In the genomic region with DNA sequence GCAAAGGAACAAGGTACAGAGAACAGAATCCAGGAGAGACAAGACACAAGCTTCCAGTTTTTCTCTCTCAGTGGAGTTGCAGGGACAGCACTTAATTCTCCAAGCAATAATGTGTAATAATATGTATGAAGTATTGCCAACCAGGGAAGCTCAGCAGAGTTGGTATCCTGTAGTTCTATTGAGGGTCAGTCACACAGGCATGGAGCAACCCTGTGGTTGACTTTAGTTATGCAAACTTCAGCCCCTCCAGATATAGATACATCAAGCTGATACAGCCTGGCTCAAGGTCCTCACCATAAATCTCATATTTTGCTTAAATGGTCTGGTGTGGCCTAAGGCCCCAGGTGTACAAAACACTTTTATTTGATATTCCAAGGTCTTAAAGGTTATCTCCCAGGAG, we compare ENCODE assay signal across 30 cellular contexts.
"Had no signal": no experiment of that assay in that cellular context is flagged by ENCODE, and none has a peak within 500 bp of the region (broad histone marks: within the 10 kb centered on the region; RNA-seq: fewer than 3 reads in every experiment).

No MANE protein-coding gene starts in this region.

- H3K27me3 Mint-ChIP-seq: dendritic cell treated with granulocyte-macrophage colony-stimulating factor and Interleukin-4, amounts not matched to agents 40 ng/mL and 50 ng/mL, for 4 days; naive thymus-derived CD4-positive, alpha-beta T cell; stimulated activated naive CD8-positive, alpha-beta T cell treated with anti-CD3 and anti-CD28 coated beads, Interleukin-15, amount 100 ng/mL, for 72 hours had no signal

- H3K9me3 Mint-ChIP-seq: endodermal cell, nephron had no signal

- H3K79me2 ChIP-seq: hepatocyte had no signal

- H3K4me3 Mint-ChIP-seq: dendritic cell treated with granulocyte-macrophage colony-stimulating factor and Interleukin-4, amounts not matched to agents 40 ng/mL and 50 ng/mL, for 4 days; endodermal cell; naive thymus-derived CD4-positive, alpha-beta T cell; nephron; stimulated activated naive CD8-positive, alpha-beta T cell treated with anti-CD3 and anti-CD28 coated beads, Interleukin-15, amount 100 ng/mL, for 72 hours had no signal

- ATAC-seq: esophagus mucosa; gastroesophageal sphincter; heart left ventricle; left cardiac atrium; left lung; naive thymus-derived CD4-positive, alpha-beta T cell; sciatic nerve; stimulated activated naive CD8-positive, alpha-beta T cell treated with anti-CD3 and anti-CD28 coated beads, Interleukin-15, amount 100 ng/mL, for 72 hours had no signal

- H3K4me2 ChIP-seq: hepatocyte, smooth muscle cell had no signal

- H3K27ac Mint-ChIP-seq: dendritic cell treated with granulocyte-macrophage colony-stimulating factor and Interleukin-4, amounts not matched to agents 40 ng/mL and 50 ng/mL, for 4 days; endodermal cell; naive thymus-derived CD4-positive, alpha-beta T cell; nephron; stimulated activated naive CD8-positive, alpha-beta T cell treated with anti-CD3 and anti-CD28 coated beads, Interleukin-15, amount 100 ng/mL, for 72 hours had no signal

- DNase-seq: effector CD8-positive, alpha-beta T cell; endodermal cell; foreskin fibroblast; heart left ventricle; left cardiac atrium; left lung; mammary epithelial cell; mesendoderm; midbrain; naive thymus-derived CD4-positive, alpha-beta T cell; nucleus accumbens; stimulated activated CD4-positive, alpha-beta T cell treated with anti-CD3 and anti-CD28 coated beads, Interleukin-12 subunit alpha, Interleukin-12 subunit beta, amount 100 ng/mL, for 4 hours; stimulated activated CD4-positive, alpha-beta T cell treated with anti-CD3 and anti-CD28 coated beads, Interleukin-1b, Interleukin-23, amount 100 ng/mL, for 48 hours; stimulated activated CD4-positive, alpha-beta T cell treated with anti-CD3 and anti-CD28 coated beads, Interleukin-4, amount 100 ng/mL, for 1 hour; stimulated activated CD8-positive, alpha-beta memory T cell treated with anti-CD3 and anti-CD28 coated beads, Interleukin-4, amount 100 ng/mL, for 48 hours; stimulated activated naive CD4-positive, alpha-beta T cell; stimulated activated naive CD8-positive, alpha-beta T cell treated with anti-CD3 and anti-CD28 coated beads, Interleukin-15, amount 100 ng/mL, for 72 hours; thyroid gland; trophoblast cell had no signal

- H3K4me1 Mint-ChIP-seq: endodermal cell; naive thymus-derived CD4-positive, alpha-beta T cell; nephron; stimulated activated naive CD8-positive, alpha-beta T cell treated with anti-CD3 and anti-CD28 coated beads, Interleukin-15, amount 100 ng/mL, for 72 hours had no signal

- H3K4me1 ChIP-seq: gastroesophageal sphincter, heart left ventricle, left lung, prostate gland, right atrium auricular region, suprapubic skin, thyroid gland had no signal

- H2AFZ ChIP-seq: hepatocyte had no signal

- H3K36me3 ChIP-seq: gastroesophageal sphincter, heart left ventricle, left lung, prostate gland, right atrium auricular region, suprapubic skin, thyroid gland had no signal

- H3K27ac ChIP-seq: epithelial cell of prostate, gastroesophageal sphincter, heart left ventricle, hepatocyte, left lung, prostate gland, right atrium auricular region, suprapubic skin, thyroid gland had no signal

- H3K9me3 ChIP-seq: gastroesophageal sphincter, left lung, prostate gland, right atrium auricular region, suprapubic skin, thyroid gland had no signal

- H3K27me3 ChIP-seq: gastroesophageal sphincter, heart left ventricle, hepatocyte, left lung, right atrium auricular region, suprapubic skin, thyroid gland had no signal

- H3K4me3 ChIP-seq: gastroesophageal sphincter, heart left ventricle, hepatocyte, left lung, prostate gland, right atrium auricular region, smooth muscle cell, suprapubic skin, thyroid gland had no signal
